ENCODE assay signal across 8 cellular contexts in genomic region chr2:174487536-174488162, GRCh38. TPM values are rescaled to one million over a fixed set of nuclear protein-coding genes. Genes with fewer than 3 reads are reported as not detected.
DNase-seq lines count a peak whose midpoint lies in the region; ATAC-seq and TF ChIP-seq lines count a peak whose summit lies in the region.

No MANE protein-coding gene starts in this region.

- peak overlapping the region; percentile 79 for H3K4me3 ChIP-seq in BJ (ENCODE audit: low read depth, low read length)
- H3K4me3 ChIP-seq in H7 (ENCODE audit: insufficient read depth, low read depth, low read length): peak overlapping the region; percentile 56
- H3K4me3 ChIP-seq in iPS-20b (ENCODE audit: low read length): peak overlapping the region; percentile 91
- peak overlapping the region; percentile 90 for H3K4me3 ChIP-seq in thoracic aorta

- peak overlapping the region; percentile 79 for H3K27ac Mint-ChIP-seq in activated T-helper 2 cell treated with anti-CD3 and anti-CD28 coated beads, Interferon-gamma antibody, Interleukin-2, Interleukin-4, amounts not matched to agents 10 μg/mL and 5 μg/mL and 100 μg/mL, durations not matched to agents 14 hours and 24 hours and 36 hours

- H3K9me3 Mint-ChIP-seq in activated T-helper 2 cell treated with anti-CD3 and anti-CD28 coated beads, Interferon-gamma antibody, Interleukin-2, Interleukin-4, amounts not matched to agents 10 μg/mL and 5 μg/mL and 100 μg/mL, durations not matched to agents 14 hours and 24 hours and 36 hours: peaks cover 6% of the 10 kb centered on the region

- H3K9me3 ChIP-seq in iPS-20b (ENCODE audit: insufficient read depth, low read depth, low read length) (peaks cover 5% of the 10 kb centered on the region; the same call in 1 of the 2 replicates), thoracic aorta (no peaks in the 10 kb centered on the region)

- POLR2A ChIA-PET in BJ (lab: Charles Lee): interaction anchor here (0.6 kb wide), 1 partner anchor 161 kb away, joined by 13 read pairs; no protein-coding TSS in a partner anchor

- H3K36me3 Mint-ChIP-seq in activated T-helper 2 cell treated with anti-CD3 and anti-CD28 coated beads, Interferon-gamma antibody, Interleukin-2, Interleukin-4, amounts not matched to agents 10 μg/mL and 5 μg/mL and 100 μg/mL, durations not matched to agents 14 hours and 24 hours and 36 hours (ENCODE audit: low read depth): no peaks in the 10 kb centered on the region

- DNase-seq in BJ (ENCODE audit: low read depth) (no peak), H7 (no peak), thoracic aorta (ENCODE audit: low spot score) (no peak), head of caudate nucleus (no peak), retina (no peak), HCEC 1CT (no peak)
- DNase-seq in activated T-helper 2 cell treated with anti-CD3 and anti-CD28 coated beads, Interferon-gamma antibody, Interleukin-2, Interleukin-4, amounts not matched to agents 10 μg/mL and 5 μg/mL and 100 μg/mL, durations not matched to agents 14 hours and 24 hours and 36 hours (ENCODE audit: low spot score): no peak

- peaks cover 53% of the 10 kb centered on the region for H3K4me1 Mint-ChIP-seq in activated T-helper 2 cell treated with anti-CD3 and anti-CD28 coated beads, Interferon-gamma antibody, Interleukin-2, Interleukin-4, amounts not matched to agents 10 μg/mL and 5 μg/mL and 100 μg/mL, durations not matched to agents 14 hours and 24 hours and 36 hours (ENCODE audit: low read depth)

- peak overlapping the region; percentile 80; the same call in 1 of the 2 replicates for H3K9ac ChIP-seq in iPS-20b (ENCODE audit: low read depth, low read length)

- no peaks in the 10 kb centered on the region for H3K27me3 ChIP-seq in BJ (ENCODE audit: control insufficient read depth, insufficient read depth, low read length)
- peaks cover 13% of the 10 kb centered on the region for H3K27me3 ChIP-seq in H7 (ENCODE audit: control insufficient read depth, insufficient read depth, low read length)
- H3K27me3 ChIP-seq in iPS-20b (ENCODE audit: insufficient read depth, low read length): peaks cover 38% of the 10 kb centered on the region
- H3K27me3 ChIP-seq in thoracic aorta (replicated peaks; ENCODE audit: insufficient read depth): no peaks in the 10 kb centered on the region

- peak overlapping the region; percentile 86 for H3K27ac ChIP-seq in iPS-20b (ENCODE audit: low read length)
- peak overlapping the region; percentile 64 to 71 for H3K27ac ChIP-seq in thoracic aorta

- CTCF ChIA-PET in BJ (lab: Yijun Ruan, JAX): interaction anchor here (1.0 to 1.4 kb wide), 2 partner anchors 32 to 60 kb away, joined by 3 read pairs; no protein-coding TSS in a partner anchor

- H3K4me3 Mint-ChIP-seq in activated T-helper 2 cell treated with anti-CD3 and anti-CD28 coated beads, Interferon-gamma antibody, Interleukin-2, Interleukin-4, amounts not matched to agents 10 μg/mL and 5 μg/mL and 100 μg/mL, durations not matched to agents 14 hours and 24 hours and 36 hours (ENCODE audit: low read depth): peak overlapping the region; percentile 87

- peaks cover 3% of the 10 kb centered on the region; the same call in 1 of the 2 replicates for H3K4me1 ChIP-seq in iPS-20b (ENCODE audit: insufficient read depth, low read length)
- H3K4me1 ChIP-seq in thoracic aorta (ENCODE audit: control insufficient read depth in 1 of 2, low read depth in 2 of 2): peaks cover 0 to 17% of the 10 kb centered on the region in 2 donors

- intact Hi-C loops in activated T-helper 2 cell treated with anti-CD3 and anti-CD28 coated beads, Interferon-gamma antibody, Interleukin-2, Interleukin-4, amounts not matched to agents 10 μg/mL and 5 μg/mL and 100 μg/mL, durations not matched to agents 14 hours and 24 hours and 36 hours (cut with micrococcal nuclease): loop anchor here (5.0 to 10.0 kb wide), 4 partner anchors 240 to 1130 kb away; partner anchors contain the start of genes ATF2, OLA1 and SP3
- intact Hi-C loops in head of caudate nucleus (cut with DNase I): loop anchor here (10.0 kb wide), 2 partner anchors 107 to 517 kb away; partner anchors contain the start of genes CHN1 and WIPF1

- no peaks in the 10 kb centered on the region for H3K36me3 ChIP-seq in BJ (ENCODE audit: control insufficient read depth, insufficient read depth, low read length)
- no peaks in the 10 kb centered on the region for H3K36me3 ChIP-seq in H7 (replicated peaks; ENCODE audit: control insufficient read depth, insufficient read depth, low read length)
- H3K36me3 ChIP-seq in iPS-20b (ENCODE audit: insufficient read depth, low read depth, low read length): no peaks in the 10 kb centered on the region
- no peaks in the 10 kb centered on the region for H3K36me3 ChIP-seq in thoracic aorta

- no peak for ATAC-seq in thoracic aorta (ENCODE audit: insufficient number of reproducible peaks, low FRiP score, low read depth)

- TF ChIP-seq CTCF in BJ (IDR thresholded peaks at IDR 0.05; ENCODE audit: insufficient read depth, low read depth, low read length): no peak
- no peak for TF ChIP-seq CTCF in thoracic aorta (IDR thresholded peaks at IDR 0.05)

- peaks cover 7% of the 10 kb centered on the region for H3K27me3 Mint-ChIP-seq in activated T-helper 2 cell treated with anti-CD3 and anti-CD28 coated beads, Interferon-gamma antibody, Interleukin-2, Interleukin-4, amounts not matched to agents 10 μg/mL and 5 μg/mL and 100 μg/mL, durations not matched to agents 14 hours and 24 hours and 36 hours (ENCODE audit: low read depth)

RNA-seq across cellular contexts. Expression of gene GPR155, which starts 0.8 kb away (rescaled TPM):
- 2.0 and 3.0 TPM in 2 replicates for polyA plus RNA-seq in BJ (2011; rRNA removed)
- 0.71 and 1.2 TPM in 2 replicates for polyA minus RNA-seq in BJ (2011; rRNA and poly(A)+ RNA removed)
- 0.26 and 0.42 TPM in 2 replicates for total RNA-seq in H7 (2014; rRNA removed; shearing (Covaris generic))
- 0.94 and 1.1 TPM in 2 replicates for total RNA-seq in activated T-helper 2 cell treated with anti-CD3 and anti-CD28 coated beads, Interferon-gamma antibody, Interleukin-2, Interleukin-4, amounts not matched to agents 10 μg/mL and 5 μg/mL and 100 μg/mL, durations not matched to agents 14 hours and 24 hours and 36 hours
- 1 to 10 TPM; 6.6 to 6.8 TPM for total RNA-seq in thoracic aorta
